Comparison of ENCODE assay signal across 32 cellular contexts in the genomic region with DNA sequence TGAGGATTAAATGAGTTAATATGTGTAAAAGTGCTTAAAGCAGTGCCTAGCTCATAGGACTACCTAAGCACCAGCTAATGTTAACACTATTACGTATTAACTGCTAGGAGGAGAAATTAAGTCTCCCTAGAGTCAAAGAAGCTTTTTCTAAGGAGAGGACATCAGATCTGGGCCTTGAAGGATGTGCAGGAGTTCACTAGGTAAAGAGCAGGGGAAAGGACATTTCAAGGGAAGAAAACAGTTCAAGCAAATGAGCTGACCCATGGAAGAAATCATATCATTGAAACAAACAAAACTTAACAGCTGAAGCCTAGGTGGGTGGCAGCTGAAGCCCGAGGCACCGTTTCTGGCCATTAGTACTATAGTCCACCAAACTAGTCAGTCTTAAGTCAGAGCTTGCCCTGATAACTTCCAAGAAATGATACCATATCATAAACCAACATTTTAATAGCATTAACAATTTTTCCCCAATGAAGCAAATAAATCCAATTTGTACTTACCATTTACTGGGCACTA. TPM values are rescaled to one million over a fixed set of nuclear protein-coding genes. Genes with fewer than 3 reads are reported as not detected.
"Had no signal": no experiment of that assay in that cellular context is flagged by ENCODE, and none has a peak within 500 bp of the region (broad histone marks: within the 10 kb centered on the region; RNA-seq: fewer than 3 reads in every experiment).

No MANE protein-coding gene starts in this region.

- ATAC-seq: activated CD4-positive, alpha-beta T cell treated with anti-CD3 and anti-CD28 coated beads for 36 hours; activated CD4-positive, CD25-positive, alpha-beta regulatory T cell treated with anti-CD3 and anti-CD28 coated beads, Interleukin-2, amount 50 U/mL, for 24 hours; activated CD8-positive, alpha-beta T cell treated with anti-CD3 and anti-CD28 coated beads, Interleukin-2, amount 10 ng/mL, durations not matched to agents 7 days and 5 days; PC-3; WTC11 had no signal

- H3K36me3 ChIP-seq: breast epithelium had no signal

- H3K9ac ChIP-seq: KMS-11 had no signal

- H3K27me3 ChIP-seq: ascending aorta, breast epithelium, Peyer's patch had no signal

- DNase-seq: activated CD4-positive, alpha-beta T cell treated with anti-CD3 and anti-CD28 coated beads for 36 hours; activated CD4-positive, alpha-beta T cell treated with anti-CD3 and anti-CD28 coated beads, Interleukin-2, amount 10 ng/mL, durations not matched to agents 7 days and 5 days; activated CD4-positive, alpha-beta T cell treated with anti-CD3 and anti-CD28 coated beads, Interleukin-2, amount 50 U/mL, for 48 hours; activated CD8-positive, alpha-beta T cell treated with anti-CD3 and anti-CD28 coated beads, Interleukin-2, amount 10 ng/mL, durations not matched to agents 7 days and 5 days; activated gamma-delta T cell; activated naive CD4-positive, alpha-beta T cell treated with Interleukin-2 at 50 U/mL for 16 hours; activated naive CD8-positive, alpha-beta T cell treated with anti-CD3 and anti-CD28 coated beads, Interleukin-2, amount 10 ng/mL, durations not matched to agents 7 days and 5 days; activated T-cell treated with anti-CD3 and anti-CD28 coated beads, Interleukin-2, amount 50 U/mL, for 24 hours; amygdala; caudate nucleus; cerebellar nuclear complex; MM.1S; MV-4-11; NCI-H1092; NCI-H187 treated with DMSO at 0.1 percent for 48 hours; NCI-H2081; NCI-H2171 treated with DMSO at 0.1 percent for 48 hours; NCI-H2227 treated with DMSO at 0.1 percent for 48 hours; NCI-H446; NCI-H524; NCI-H69; NK-92 treated with Interleukin-12 subunit alpha and Interleukin-12 subunit beta, amount 100 ng/mL, for 24 hours; PC-3; Peyer's patch; RPMI8226; SHP77 treated with DMSO at 0.1 percent for 48 hours had no signal

- H3K4me3 ChIP-seq: ascending aorta, breast epithelium, Peyer's patch had no signal

- H3K9me3 ChIP-seq: ascending aorta, breast epithelium, Peyer's patch had no signal

- H3K4me2 ChIP-seq: KMS-11 had no signal

- H3K4me1 ChIP-seq: ascending aorta, breast epithelium, Peyer's patch had no signal

- H3K27ac ChIP-seq: ascending aorta, breast epithelium, KMS-11, Peyer's patch had no signal

- FAIRE-seq: TTC549 had no signal

RNA-seq across cellular contexts. Expression of a gene that starts 48.0 kb away (rescaled TPM):
- total RNA-seq: ascending aorta had no signal
